6 cellular contexts compared by ENCODE assay signal in the genomic region with DNA sequence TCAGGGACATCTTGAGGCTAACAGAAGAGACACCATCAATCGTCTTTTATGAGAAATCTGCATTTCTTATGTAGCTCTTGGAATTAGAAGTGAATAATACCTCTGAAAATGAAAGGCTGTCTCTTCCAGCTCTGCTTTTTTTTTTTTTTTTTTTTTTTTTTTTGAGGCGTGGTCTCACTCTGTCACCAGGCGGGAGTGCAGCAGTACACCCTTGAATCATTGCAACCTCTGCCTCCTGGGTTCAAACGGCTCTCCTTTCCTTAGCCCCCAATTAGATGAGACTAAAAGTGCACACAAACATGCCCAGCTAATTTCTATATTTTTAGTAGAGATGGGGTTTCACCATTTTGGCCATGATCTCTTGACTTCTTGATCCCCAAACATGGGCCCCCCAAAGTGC. TPM values are rescaled to one million over a fixed set of nuclear protein-coding genes. Genes with fewer than 3 reads are reported as not detected.
"Had no signal": no experiment of that assay in that cellular context is flagged by ENCODE, and none has a peak within 500 bp of the region (broad histone marks: within the 10 kb centered on the region; RNA-seq: fewer than 3 reads in every experiment).

No MANE protein-coding gene starts in this region.

RNA-seq across cellular contexts. Expression of gene CDY2B, which starts 12.2 kb away (rescaled TPM):
- total RNA-seq: HepG2, HT-29, HT1080, IMR-90, K562 had no signal
- polyA plus RNA-seq: HepG2, IgD-negative memory B cell, IMR-90, K562 had no signal
